7 cellular contexts compared by ENCODE assay signal in genomic region chr12:103957865-103958388, GRCh38. TPM values are rescaled to one million over a fixed set of nuclear protein-coding genes. Genes with fewer than 3 reads are reported as not detected.
DNase-seq lines count a peak whose midpoint lies in the region; TF ChIP-seq lines count a peak whose summit lies in the region.

No MANE protein-coding gene starts in this region.

- H3K27ac ChIP-seq in HL-60 (replicated peaks) (peak overlapping the region; percentile 83; the same call in 1 of the 2 replicates), iPS-18a (ENCODE audit: low read length) (no peak overlapping the region), stomach (peak overlapping the region; percentile 84 to 91 (median 86))

- H3K9me3 Mint-ChIP-seq in activated CD4-positive, alpha-beta memory T cell treated with anti-CD3 and anti-CD28 coated beads for 36 hours: no peaks in the 10 kb centered on the region

- no peak for TF ChIP-seq EP300 in stomach (IDR thresholded peaks at IDR 0.05)

- H3K9ac ChIP-seq in iPS-18a (ENCODE audit: low read length): peak overlapping the region; percentile 97

- intact Hi-C loops in activated CD4-positive, alpha-beta memory T cell treated with anti-CD3 and anti-CD28 coated beads for 36 hours (cut with micrococcal nuclease): loop anchor here (1.0 to 5.0 kb wide), 6 partner anchors 7 to 1896 kb away; partner anchors contain the start of genes HCFC2, HSP90B1, NT5DC3 and TDG
- intact Hi-C loops in stomach (cut with DNase I; ENCODE audit: low total_unique reads): no loop called here

- H3K4me3 ChIP-seq in HL-60 (replicated peaks; ENCODE audit: insufficient read depth, low read length) (no peak overlapping the region; the same call in 1 of the 2 replicates), iPS-18a (ENCODE audit: low read length) (peak overlapping the region; percentile 99), stomach (peak overlapping the region; percentile 59 to 89 (median 72))

- POLR2A ChIA-PET in activated CD4-positive, alpha-beta memory T cell treated with anti-CD3 and anti-CD28 coated beads for 36 hours (lab: Charles Lee): interaction anchor here (1.8 to 2.7 kb wide), 5 partner anchors 8 to 180 kb away, joined by 5 to 72 read pairs (median 8); partner anchors contain the start of genes HSP90B1, NFYB and TDG

- no peak for TF ChIP-seq CTCF in HL-60 (IDR thresholded peaks at IDR 0.05; ENCODE audit: insufficient read depth, low read length)
- TF ChIP-seq CTCF in stomach (IDR thresholded peaks at IDR 0.05): no peak

- H3K27ac Mint-ChIP-seq in activated CD4-positive, alpha-beta memory T cell treated with anti-CD3 and anti-CD28 coated beads for 36 hours: peak overlapping the region; percentile 94

- H3K36me3 ChIP-seq in iPS-18a (ENCODE audit: control insufficient read depth, low read depth, low read length) (peaks cover 17% of the 10 kb centered on the region), stomach (peaks cover 10 to 17% (median 16%) of the 10 kb centered on the region in 4 donors)

- no peaks in the 10 kb centered on the region for H3K27me3 Mint-ChIP-seq in activated CD4-positive, alpha-beta memory T cell treated with anti-CD3 and anti-CD28 coated beads for 36 hours

- no peak for DNase-seq in HL-60 (ENCODE audit: low read depth in 1 of 2, low spot score in 1 of 2)
- DNase-seq in activated CD4-positive, alpha-beta memory T cell treated with anti-CD3 and anti-CD28 coated beads for 36 hours: no peak
- no peak for DNase-seq in stomach
- DNase-seq in NK-92 (lab: John Stamatoyannopoulos, UW; ENCODE audit: unreplicated experiment): no peak
- no peak for DNase-seq in G401 (ENCODE audit: low spot score)
- DNase-seq in NCI-H2227 (lab: John Stamatoyannopoulos, UW; ENCODE audit: unreplicated experiment): no peak

- in situ Hi-C loops in G401 (cut with HindIII; ENCODE audit: low sequenced_read_pairs): no loop called here

- TF ChIP-seq POLR2A in stomach (IDR thresholded peaks at IDR 0.05): no peak

- H3K36me3 Mint-ChIP-seq in activated CD4-positive, alpha-beta memory T cell treated with anti-CD3 and anti-CD28 coated beads for 36 hours: peaks cover 18% of the 10 kb centered on the region

- peak overlapping the region; percentile 97 for H3K4me3 Mint-ChIP-seq in activated CD4-positive, alpha-beta memory T cell treated with anti-CD3 and anti-CD28 coated beads for 36 hours

- 85 to 95% (median 88%) methylated on average over 7 of the region's 7 CpGs for WGBS in stomach, 5 donors

- H3K4me1 ChIP-seq in iPS-18a (ENCODE audit: control insufficient read depth, low read depth, low read length) (no peaks in the 10 kb centered on the region), stomach (peaks cover 12 to 47% (median 31%) of the 10 kb centered on the region in 4 donors)

- H3K9me3 ChIP-seq in iPS-18a (ENCODE audit: control insufficient read depth, low read depth, low read length) (no peaks in the 10 kb centered on the region), stomach (no peaks in the 10 kb centered on the region)

- H3K27me3 ChIP-seq in HL-60 (ENCODE audit: insufficient read depth, poor library complexity, severe bottlenecking) (no peaks in the 10 kb centered on the region), iPS-18a (ENCODE audit: control insufficient read depth, insufficient read depth, low read length) (no peaks in the 10 kb centered on the region), stomach (no peaks in the 10 kb centered on the region)

- H3K4me1 Mint-ChIP-seq in activated CD4-positive, alpha-beta memory T cell treated with anti-CD3 and anti-CD28 coated beads for 36 hours (ENCODE audit: low read depth): peaks cover 32% of the 10 kb centered on the region

- CTCF ChIA-PET in activated CD4-positive, alpha-beta memory T cell treated with anti-CD3 and anti-CD28 coated beads for 36 hours (lab: Charles Lee): no interaction called here

RNA-seq across cellular contexts. Expression of gene TDG, which starts 7.7 kb away (rescaled TPM):
- 10 to 100 TPM; 29.1 to 29.7 TPM for total RNA-seq in activated CD4-positive, alpha-beta memory T cell treated with anti-CD3 and anti-CD28 coated beads for 36 hours
- total RNA-seq in stomach: 10 to 100 TPM; 17.4 to 44.1 (median 19.8) TPM
- 10 to 100 TPM in 1 of 3 donors, 1 to 10 TPM in 2; 9.2 to 10.2 (median 9.5) TPM for polyA plus RNA-seq in stomach
- total RNA-seq in G401 (2014; rRNA removed; shearing (Covaris generic)): 30.8 and 47.5 TPM in 2 replicates

RNA-seq across cellular contexts. Expression of gene HSP90B1, which starts 27.7 kb away (rescaled TPM):
- total RNA-seq in activated CD4-positive, alpha-beta memory T cell treated with anti-CD3 and anti-CD28 coated beads for 36 hours: 100 to 1,000 TPM; 452 to 453 TPM
- 100 to 1,000 TPM; 301 to 515 (median 395) TPM for total RNA-seq in stomach
- 100 to 1,000 TPM in 2 of 3 donors, 10 to 100 TPM in 1; 72.6 to 240 (median 216) TPM for polyA plus RNA-seq in stomach
- 308 and 400 TPM in 2 replicates for total RNA-seq in G401 (2014; rRNA removed; shearing (Covaris generic))
